In the genomic region with DNA sequence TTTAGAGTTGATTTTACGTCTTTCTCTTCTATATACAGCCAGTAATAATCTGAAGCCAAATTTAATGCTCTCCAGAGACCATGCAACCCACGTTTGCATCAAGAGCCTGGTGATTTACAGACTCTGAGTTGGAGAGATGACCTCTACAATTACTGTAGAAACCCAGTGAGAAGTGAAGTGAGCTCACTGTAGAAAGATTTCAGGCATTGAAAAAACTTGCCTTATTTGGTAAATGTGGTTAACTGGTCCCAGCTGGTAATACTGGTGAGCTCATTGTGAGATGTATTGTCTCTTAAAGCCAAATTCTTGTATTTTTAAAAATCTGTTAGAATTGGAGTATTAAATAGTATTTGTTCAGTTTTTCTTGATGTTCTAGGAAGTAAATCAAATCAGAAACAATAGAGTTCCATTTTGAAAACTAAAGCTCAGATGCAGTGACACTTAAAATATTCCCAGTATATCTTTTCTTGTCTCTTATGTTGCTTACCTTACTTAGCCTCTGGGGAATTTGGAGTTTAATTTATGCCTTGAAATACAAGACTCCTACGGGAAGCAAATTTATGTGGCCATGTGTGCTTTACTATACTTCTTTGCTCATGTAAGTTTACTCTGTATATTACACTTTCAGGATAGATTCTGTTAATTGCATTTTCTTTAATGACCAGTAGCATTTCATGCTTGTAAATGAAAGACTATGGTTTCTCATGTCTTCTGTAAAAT, we compare ENCODE assay signal across 8 cellular contexts.
DNase-seq lines count a peak whose midpoint lies in the region; ATAC-seq, FAIRE-seq and TF ChIP-seq lines count a peak whose summit lies in the region.

No MANE protein-coding gene starts in this region.

- no peaks in the 10 kb centered on the region for H3K4me1 ChIP-seq in endothelial cell of umbilical vein (ENCODE audit: control insufficient read depth, extremely low read depth, insufficient read depth, low read length)
- no peaks in the 10 kb centered on the region for H3K4me1 ChIP-seq in adrenal gland (replicated peaks in 1 of 2)
- peaks cover 24% of the 10 kb centered on the region for H3K4me1 ChIP-seq in BE2C

- POLR2A ChIA-PET in endothelial cell of umbilical vein (lab: Charles Lee): no interaction called here

- no peaks in the 10 kb centered on the region for H3K9me1 ChIP-seq in endothelial cell of umbilical vein (replicated peaks; ENCODE audit: control insufficient read depth, extremely low read depth, insufficient read depth, low read length)

- H3K79me2 ChIP-seq in endothelial cell of umbilical vein (ENCODE audit: control insufficient read depth, insufficient read depth, low read length): no peaks in the 10 kb centered on the region

- no peak overlapping the region for H2AFZ ChIP-seq in endothelial cell of umbilical vein (ENCODE audit: low read depth, low read length)

- no peak for TF ChIP-seq CTCF in endothelial cell of umbilical vein (IDR thresholded peaks at IDR 0.05; ENCODE audit: extremely low read depth in 1 of 2, insufficient read depth in 1 of 2, low read depth in 1 of 2, low read length in 2 of 2)
- TF ChIP-seq CTCF in adrenal gland (IDR thresholded peaks at IDR 0.05): no peak
- no peak for TF ChIP-seq CTCF in BE2C (IDR thresholded peaks at IDR 0.05; ENCODE audit: low read depth, low read length)

- no peak overlapping the region for H3K27ac ChIP-seq in endothelial cell of umbilical vein (ENCODE audit: insufficient read depth, low read depth, low read length)
- peak overlapping the region in 1 of 5 donors; percentile 57 for H3K27ac ChIP-seq in adrenal gland

- no peak for FAIRE-seq in endothelial cell of umbilical vein (lab: Jason Lieb, UNC)

- BruUV-seq in endothelial cell of umbilical vein (replicated peaks; lab: Mats Ljungman, UMichigan): no TSS peak

- no peaks in the 10 kb centered on the region for H3K9me3 ChIP-seq in endothelial cell of umbilical vein (replicated peaks; ENCODE audit: control insufficient read depth, insufficient read depth, low read length)
- no peaks in the 10 kb centered on the region for H3K9me3 ChIP-seq in adrenal gland (replicated peaks in 1 of 3)
- no peaks in the 10 kb centered on the region for H3K9me3 ChIP-seq in BE2C

- no peak overlapping the region for H3K4me3 ChIP-seq in endothelial cell of umbilical vein (replicated peaks in 1 of 3; ENCODE audit: insufficient read depth in 1 of 3, low read depth in 1 of 3, low read length in 3 of 3)
- no peak overlapping the region for H3K4me3 ChIP-seq in skeletal muscle cell (ENCODE audit: low read depth, low read length)
- H3K4me3 ChIP-seq in adrenal gland: no peak overlapping the region
- H3K4me3 ChIP-seq in BE2C (ENCODE audit: low read depth, low read length): no peak overlapping the region

- CTCF ChIA-PET in endothelial cell of umbilical vein (lab: Charles Lee): interaction anchor here (0.8 to 1.3 kb wide), 6 partner anchors 9 to 300 kb away, joined by 3 to 4 read pairs (median 3); no protein-coding TSS in a partner anchor

- H4K20me1 ChIP-seq in endothelial cell of umbilical vein (replicated peaks; ENCODE audit: control insufficient read depth, extremely low read depth, insufficient read depth, low read length): no peaks in the 10 kb centered on the region

- H3K27me3 ChIP-seq in endothelial cell of umbilical vein (ENCODE audit: control insufficient read depth in 2 of 2, insufficient read depth in 2 of 2, low read length in 2 of 2): no peaks in the 10 kb centered on the region
- H3K27me3 ChIP-seq in adrenal gland: no peaks in the 10 kb centered on the region
- H3K27me3 ChIP-seq in BE2C: no peaks in the 10 kb centered on the region

- ATAC-seq in GM21360 (IDR thresholded peaks at IDR 0.05; ENCODE audit: unreplicated experiment) (peak; percentile 77), HG03558 (IDR thresholded peaks at IDR 0.05; ENCODE audit: extremely low read depth, unreplicated experiment) (peak; percentile 86)

- H3K9ac ChIP-seq in endothelial cell of umbilical vein (replicated peaks; ENCODE audit: extremely low read depth, insufficient read depth, low read length): no peak overlapping the region

- WGBS in adrenal gland, 4 donors: 45 to 66% (median 61%) methylated on average over 3 of the region's 3 CpGs

- H3K36me3 ChIP-seq in endothelial cell of umbilical vein (ENCODE audit: control insufficient read depth in 2 of 2, extremely low read depth in 1 of 2, insufficient read depth in 2 of 2, low read length in 2 of 2): no peaks in the 10 kb centered on the region
- no peaks in the 10 kb centered on the region for H3K36me3 ChIP-seq in adrenal gland (replicated peaks in 1 of 2)
- no peaks in the 10 kb centered on the region for H3K36me3 ChIP-seq in BE2C

- intact Hi-C loops in endothelial cell of umbilical vein (cut with micrococcal nuclease) (no loop called here), adrenal gland (cut with DNase I) (no loop called here)

- peak; percentile 5 for DNase-seq in endothelial cell of umbilical vein (ENCODE audit: low read depth, low spot score)
- DNase-seq in skeletal muscle cell (ENCODE audit: low read depth): peak; percentile 99
- no peak for DNase-seq in adrenal gland
- DNase-seq in SHP77 (lab: John Stamatoyannopoulos, UW): no peak
- no peak for DNase-seq in BE2C
- DNase-seq in central memory CD4-positive, alpha-beta T cell: no peak

- no peak for TF ChIP-seq POLR2A in endothelial cell of umbilical vein (IDR thresholded peaks at IDR 0.05; ENCODE audit: low read depth, low read length)
- no peak for TF ChIP-seq POLR2A in adrenal gland (IDR thresholded peaks at IDR 0.05)

- H3K4me2 ChIP-seq in endothelial cell of umbilical vein (ENCODE audit: insufficient read depth, low read length): no peak overlapping the region

- dilution Hi-C loops in endothelial cell of umbilical vein (cut with MboI; ENCODE audit: extremely low pct_ligation_motif_present, low sequenced_read_pairs): no loop called here

TF ChIP-seq in endothelial cell of umbilical vein, 7 proteins besides CTCF, POLR2A, EP300 and RAD21:
- no peak for TF ChIP-seq EZH2 (IDR thresholded peaks at IDR 0.05; ENCODE audit: borderline replicate concordance, low read depth, low read length, severe bottlenecking)
- TF ChIP-seq JUN (IDR thresholded peaks at IDR 0.05; ENCODE audit: borderline replicate concordance, insufficient read depth, insufficient read length, low read depth): no peak
- no peak for TF ChIP-seq POLR2AphosphoS5 (IDR thresholded peaks at IDR 0.05; ENCODE audit: insufficient read depth, low read depth, low read length)
- TF ChIP-seq GATA2 (IDR thresholded peaks at IDR 0.05; ENCODE audit: insufficient read depth, insufficient read length, low read depth, low read length): no peak
- TF ChIP-seq MYC (IDR thresholded peaks at IDR 0.05; ENCODE audit: low read depth, low read length): no peak
- no peak for TF ChIP-seq FOS (IDR thresholded peaks at IDR 0.05; ENCODE audit: borderline replicate concordance, insufficient read depth, low read length)
- TF ChIP-seq, protein P1, sequence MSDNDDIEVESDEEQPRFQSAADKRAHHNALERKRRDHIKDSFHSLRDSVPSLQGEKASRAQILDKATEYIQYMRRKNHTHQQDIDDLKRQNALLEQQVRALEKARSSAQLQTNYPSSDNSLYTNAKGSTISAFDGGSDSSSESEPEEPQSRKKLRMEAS (IDR thresholded peaks at IDR 0.05; ENCODE audit: insufficient read depth, insufficient read length): no peak

Comparison
In these comparisons a context has a peak if more than half of its experiments do, and no peak if none do; other contexts are left out.
1. DNase-seq: peak in endothelial cell of umbilical vein (single experiment) and skeletal muscle cell (single experiment); none in adrenal gland (0 of 7), SHP77 (0 of 2), BE2C (single experiment) and central memory CD4-positive, alpha-beta T cell (single experiment).